15 cellular contexts compared by ENCODE assay signal in the genomic region with DNA sequence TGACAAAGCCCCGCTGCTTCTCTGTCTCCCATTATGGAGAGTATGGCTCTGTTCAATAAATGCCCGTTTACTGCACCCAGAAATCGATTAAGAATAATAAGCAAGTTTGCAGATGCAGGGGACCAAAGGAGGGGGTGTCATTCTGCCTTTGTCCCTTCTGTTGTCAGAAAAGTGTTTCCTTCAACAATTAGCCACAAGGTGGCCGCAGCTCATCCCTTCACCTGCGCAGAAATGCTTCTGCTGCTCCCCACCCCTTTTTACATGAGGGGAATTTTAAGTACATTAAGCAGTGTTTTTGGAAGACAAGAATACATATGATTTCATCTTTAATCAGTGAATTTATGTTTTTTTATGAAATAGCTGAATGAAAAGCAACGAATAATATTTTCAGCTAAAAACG.
DNase-seq lines count a peak whose midpoint lies in the region; ATAC-seq, FAIRE-seq and TF ChIP-seq lines count a peak whose summit lies in the region.
"Had no signal": no experiment of that assay in that cellular context is flagged by ENCODE, and none has a peak within 500 bp of the region (broad histone marks: within the 10 kb centered on the region; RNA-seq: fewer than 3 reads in every experiment).

No MANE protein-coding gene starts in this region.

- no peak overlapping the region for H3K4me3 Mint-ChIP-seq in type B pancreatic cell
- H3K4me3 Mint-ChIP-seq: activated T-helper 1 cell treated with anti-CD3 and anti-CD28 coated beads, Interleukin-12 subunit alpha, Interleukin-12 subunit beta, Interleukin-2, Interleukin-4 antibody, amounts not matched to agents 30 ng/mL and 10 ng/mL and 1 ng/mL, durations not matched to agents 14 hours and 24 hours and 36 hours had no signal

- H3K36me3 ChIP-seq in SK-N-SH (replicated peaks in 1 of 2; ENCODE audit: control insufficient read depth in 1 of 2, insufficient read depth in 2 of 2, low read length in 1 of 2) = no peaks in the 10 kb centered on the region
- H3K36me3 ChIP-seq in K562 (ENCODE audit: control insufficient read depth, insufficient read depth, low read length) = no peaks in the 10 kb centered on the region
- no peaks in the 10 kb centered on the region for H3K36me3 ChIP-seq in tibial nerve

- H3K36me3 Mint-ChIP-seq in type B pancreatic cell = no peaks in the 10 kb centered on the region
- no peaks in the 10 kb centered on the region for H3K36me3 Mint-ChIP-seq in activated naive CD4-positive, alpha-beta T cell treated with anti-CD3 and anti-CD28 coated beads, Interleukin-2, amount 50 U/mL, for 72 hours

- TF ChIP-seq RAD21 in SK-N-SH (IDR thresholded peaks at IDR 0.05; ENCODE audit: low read length) = peak; percentile 18; the same call in 1 of the 2 replicates
- TF ChIP-seq RAD21 in K562 (CRISPR knock-in tag; conservative IDR thresholded peaks at IDR 0.05 in 1 of 2, IDR thresholded peaks at IDR 0.05 in 1 of 2) = 0 out of 4 replicates have a peak, but pooled peaks of 1 of the 2 experiments have one; percentile 9

- no peaks in the 10 kb centered on the region for H3K27me3 ChIP-seq in SK-N-SH (ENCODE audit: insufficient read depth)
- no peaks in the 10 kb centered on the region for H3K27me3 ChIP-seq in K562 (ENCODE audit: control insufficient read depth in 2 of 2, insufficient read depth in 2 of 2, low read length in 2 of 2)
- H3K27me3 ChIP-seq in tibial nerve = no peaks in the 10 kb centered on the region

- H3K27me3 Mint-ChIP-seq in type B pancreatic cell = no peaks in the 10 kb centered on the region

- in situ Hi-C loops in K562 (cut with MboI) = no loop called here

- H3K79me2 ChIP-seq in SK-N-SH (ENCODE audit: insufficient read depth) = no peaks in the 10 kb centered on the region
- H3K79me2 ChIP-seq in K562 (ENCODE audit: control insufficient read depth, insufficient read depth, low read length) = no peaks in the 10 kb centered on the region

- H3K9ac ChIP-seq in SK-N-SH (no peak overlapping the region), K562 (ENCODE audit: insufficient read depth in 1 of 2, low read depth in 2 of 2, low read length in 2 of 2) (no peak overlapping the region)
- H3K9ac ChIP-seq: GM23248 had no signal

- WGBS in SK-N-SH (ENCODE audit: low lambda C conversion rate) = 23% methylated on average over 7 of the region's 7 CpGs
- 3% methylated on average over 7 of the region's 7 CpGs for whole genome bisulfite sequencing in K562 (ENCODE audit: insufficient coverage, low coverage, missing lambda C conversion rate)
- 45 to 51% methylated on average over 7 of the region's 7 CpGs for WGBS in tibial nerve, 2 donors

- no peak for DNase-seq in SK-N-SH
- DNase-seq in K562 (ENCODE audit: extremely low read depth in 1 of 4, low spot score in 3 of 4) = peak; percentile 2 to 30 (median 18)
- DNase-seq in type B pancreatic cell (ENCODE audit: extremely low spot score, unreplicated experiment) = no peak
- no peak for DNase-seq in activated naive CD4-positive, alpha-beta T cell treated with anti-CD3 and anti-CD28 coated beads, Interleukin-2, amount 50 U/mL, for 72 hours (ENCODE audit: low spot score in 2 of 2)
- no peak for DNase-seq in tibial nerve (ENCODE audit: low spot score in 2 of 2)
- DNase-seq in amniotic stem cell (lab: John Stamatoyannopoulos, UW) = no peak
- DNase-seq: activated CD4-positive, alpha-beta T cell treated with anti-CD3 and anti-CD28 coated beads, Interleukin-2, amount 50 U/mL, for 48 hours; cerebellar nuclear complex; GM23248; IMR-90; NCI-H1930; NCI-H774 had no signal

- CTCF ChIA-PET in SK-N-SH (lab: Yijun Ruan, JAX) = interaction anchor here (0.6 to 1.3 kb wide), 4 partner anchors 41 to 315 kb away, joined by 3 to 4 read pairs (median 4); no protein-coding TSS in a partner anchor
- CTCF ChIA-PET in K562 (lab: Yijun Ruan, JAX; ENCODE audit: low intra/inter-chr PET ratio) = no interaction called here

- no peaks in the 10 kb centered on the region for H3K9me1 ChIP-seq in K562 (ENCODE audit: control insufficient read depth, insufficient read depth, low read length)

- H3K27ac ChIP-seq in SK-N-SH (ENCODE audit: low read depth in 2 of 2, low read length in 1 of 2) = no peak overlapping the region
- no peak overlapping the region for H3K27ac ChIP-seq in K562 (ENCODE audit: extremely low read depth, low read depth, low read length)
- no peak overlapping the region for H3K27ac ChIP-seq in tibial nerve
- H3K27ac ChIP-seq: GM23248 had no signal

- intact Hi-C loops in K562 (cut with micrococcal nuclease) = no loop called here

- TF ChIP-seq CTCF in SK-N-SH (IDR thresholded peaks at IDR 0.05) (peak; percentile 20; the same call in 1 of the 2 replicates), LNCAP (IDR thresholded peaks at IDR 0.05) (peak; percentile 34), K562 (IDR thresholded peaks at IDR 0.05 in 2 of 3, conservative IDR thresholded peaks at IDR 0.05 in 1 of 3; ENCODE audit: insufficient read depth in 2 of 3, low read depth in 1 of 3, low read length in 3 of 3) (peak in 2 of 3 experiments; percentile 15 to 25; a peak in 1 of 6 replicates), type B pancreatic cell (conservative IDR thresholded peaks at IDR 0.05) (peak; percentile 60), tibial nerve (IDR thresholded peaks at IDR 0.05) (no peak)

- no peak for ATAC-seq in SK-N-SH treated with all-trans-retinoic acid at 6 μM for 48 hours
- 0 out of 3 replicates have a peak, but pooled peaks have one; percentile 54 for ATAC-seq in K562
- ATAC-seq in activated naive CD4-positive, alpha-beta T cell treated with anti-CD3 and anti-CD28 coated beads, Interleukin-2, amount 50 U/mL, for 72 hours = no peak

- H3K4me3 ChIP-seq in SK-N-SH (ENCODE audit: low read depth in 2 of 2, low read length in 1 of 2) (no peak overlapping the region), K562 (no peak overlapping the region), tibial nerve (no peak overlapping the region)
- H3K4me3 ChIP-seq: GM23248 had no signal

- no TSS peak for BruUV-seq in K562 (replicated peaks; lab: Mats Ljungman, UMichigan)

- peaks cover 4% of the 10 kb centered on the region for H3K9me3 Mint-ChIP-seq in type B pancreatic cell
- H3K9me3 Mint-ChIP-seq in activated naive CD4-positive, alpha-beta T cell treated with anti-CD3 and anti-CD28 coated beads, Interleukin-2, amount 50 U/mL, for 72 hours = no peaks in the 10 kb centered on the region
- H3K9me3 Mint-ChIP-seq: activated T-helper 1 cell treated with anti-CD3 and anti-CD28 coated beads, Interleukin-12 subunit alpha, Interleukin-12 subunit beta, Interleukin-2, Interleukin-4 antibody, amounts not matched to agents 30 ng/mL and 10 ng/mL and 1 ng/mL, durations not matched to agents 14 hours and 24 hours and 36 hours had no signal

- H3K27ac Mint-ChIP-seq in type B pancreatic cell = no peak overlapping the region
- no peak overlapping the region for H3K27ac Mint-ChIP-seq in activated naive CD4-positive, alpha-beta T cell treated with anti-CD3 and anti-CD28 coated beads, Interleukin-2, amount 50 U/mL, for 72 hours
- H3K27ac Mint-ChIP-seq: activated T-helper 1 cell treated with anti-CD3 and anti-CD28 coated beads, Interleukin-12 subunit alpha, Interleukin-12 subunit beta, Interleukin-2, Interleukin-4 antibody, amounts not matched to agents 30 ng/mL and 10 ng/mL and 1 ng/mL, durations not matched to agents 14 hours and 24 hours and 36 hours had no signal

- no peak for FAIRE-seq in K562 (lab: Jason Lieb, UNC)

- TF ChIP-seq EP300 in SK-N-SH (IDR thresholded peaks at IDR 0.05; ENCODE audit: borderline replicate concordance in 1 of 2, low read depth in 1 of 2, low read length in 1 of 2) (no peak), K562 (IDR thresholded peaks at IDR 0.05; ENCODE audit: low read length) (no peak), tibial nerve (IDR thresholded peaks at IDR 0.05) (no peak)

- no peaks in the 10 kb centered on the region for H3K9me2 ChIP-seq in SK-N-SH

- H3K4me1 ChIP-seq in SK-N-SH (ENCODE audit: control insufficient read depth in 1 of 2, insufficient read depth in 2 of 2, low read depth in 1 of 2, low read length in 1 of 2) (no peaks in the 10 kb centered on the region), K562 (replicated peaks in 1 of 2; ENCODE audit: control insufficient read depth in 2 of 2, insufficient read depth in 2 of 2, low read length in 2 of 2) (no peaks in the 10 kb centered on the region), tibial nerve (no peaks in the 10 kb centered on the region)

- H4K20me1 ChIP-seq in SK-N-SH (ENCODE audit: insufficient read depth) (no peaks in the 10 kb centered on the region), K562 (replicated peaks; ENCODE audit: control insufficient read depth, insufficient read depth, low read length) (no peaks in the 10 kb centered on the region)

- H3K9me3 ChIP-seq in SK-N-SH (no peaks in the 10 kb centered on the region), K562 (replicated peaks; ENCODE audit: control insufficient read depth, insufficient read depth, low read depth, low read length) (no peaks in the 10 kb centered on the region), tibial nerve (peaks cover 0 to 3% (median 0%) of the 10 kb centered on the region in 4 donors)

- no peaks in the 10 kb centered on the region for H3K4me1 Mint-ChIP-seq in type B pancreatic cell (ENCODE audit: unreplicated experiment)

- H2AFZ ChIP-seq in SK-N-SH (ENCODE audit: low read depth) = no peak overlapping the region
- H2AFZ ChIP-seq in K562 (ENCODE audit: low read depth, low read length) = no peak overlapping the region
- H2AFZ ChIP-seq: GM23248 had no signal

- POLR2A ChIA-PET in SK-N-SH (lab: Yijun Ruan, JAX) (no interaction called here), K562 (lab: Yijun Ruan, JAX) (interaction anchor here (1.0 kb wide), 1 partner anchor 13 kb away, joined by 4 read pairs; no protein-coding TSS in a partner anchor)

- H3F3A ChIP-seq in SK-N-SH (replicated peaks; ENCODE audit: insufficient read depth) = no peaks in the 10 kb centered on the region

- TF ChIP-seq POLR2A in K562 (conservative IDR thresholded peaks at IDR 0.05) (no peak), tibial nerve (IDR thresholded peaks at IDR 0.05) (no peak)

- H3K4me2 ChIP-seq in SK-N-SH (no peak overlapping the region), K562 (ENCODE audit: insufficient read depth, low read length) (no peak overlapping the region)

TF ChIP-seq in SK-N-SH, 30 proteins besides CTCF, POLR2A, EP300 and RAD21 (continues in another document):
- TF ChIP-seq RCOR1 (IDR thresholded peaks at IDR 0.05; ENCODE audit: low read length) (no peak), EZH2phosphoT487 (IDR thresholded peaks at IDR 0.05; ENCODE audit: borderline replicate concordance, low read depth) (no peak)

TF ChIP-seq in SK-N-SH treated with all-trans-retinoic acid at 6 μM for 48 hours, 23 proteins besides CTCF, POLR2A, EP300 and RAD21 (continues in another document):
- TF ChIP-seq ARNTL (CRISPR knock-in tag; IDR thresholded peaks at IDR 0.05; ENCODE audit: borderline replicate concordance, low read depth) (no peak), ISL1 (CRISPR knock-in tag; IDR thresholded peaks at IDR 0.05) (no peak)

Comparison
In these comparisons a context has a peak if more than half of its experiments do, and no peak if none do; other contexts are left out.
1. DNase-seq: peak in K562 (4 of 4); none in SK-N-SH (single experiment), type B pancreatic cell (single experiment), activated naive CD4-positive, alpha-beta T cell treated with anti-CD3 and anti-CD28 coated beads, Interleukin-2, amount 50 U/mL, for 72 hours (0 of 2), tibial nerve (0 of 2) and amniotic stem cell (single experiment).
2. CTCF ChIP-seq: peak in SK-N-SH (single experiment), LNCAP (single experiment), K562 (2 of 3) and type B pancreatic cell (single experiment); none in tibial nerve (0 of 5).